28 cellular contexts compared by ENCODE assay signal in genomic region chr9:130672933-130673615, GRCh38. TPM values are rescaled to one million over a fixed set of nuclear protein-coding genes. Genes with fewer than 3 reads are reported as not detected.
DNase-seq lines count a peak whose midpoint lies in the region; ATAC-seq and TF ChIP-seq lines count a peak whose summit lies in the region.
"Had no signal": no experiment of that assay in that cellular context is flagged by ENCODE, and none has a peak within 500 bp of the region (broad histone marks: within the 10 kb centered on the region; RNA-seq: fewer than 3 reads in every experiment).

No MANE protein-coding gene starts in this region.

- H2AK5ac ChIP-seq in IMR-90 (ENCODE audit: low read depth, low read length) (no peak overlapping the region), neuronal stem cell (ENCODE audit: low read depth, low read length) (no peak overlapping the region)

- no peak for ATAC-seq in IMR-90 (ENCODE audit: low read depth)
- ATAC-seq in GM18520 (IDR thresholded peaks at IDR 0.05; ENCODE audit: unreplicated experiment), result no peak
- ATAC-seq in body of pancreas, result no peak
- ATAC-seq: Panc1 had no signal

- H3K4me1 ChIP-seq in IMR-90 (ENCODE audit: control insufficient read depth, insufficient read depth, low read length) (no peaks in the 10 kb centered on the region), neuronal stem cell (ENCODE audit: control insufficient read depth in 2 of 2, insufficient read depth in 1 of 2, low read depth in 1 of 2, low read length in 2 of 2) (no peaks in the 10 kb centered on the region), body of pancreas (no peaks in the 10 kb centered on the region)
- H3K4me1 ChIP-seq: SJSA1 had no signal

- 81% methylated on average over 6 of the region's 12 CpGs; no CpG with 5 or more reads in 1 of the 2 experiments for WGBS in IMR-90 (ENCODE audit: extremely low coverage in 2 of 2, insufficient read length in 1 of 2), 2 experiments
- WGBS in neuronal stem cell (ENCODE audit: extremely low coverage in 2 of 2, insufficient read length in 2 of 2, insufficient replicate concordance in 1 of 2), 2 donors, result no CpG with 5 or more reads among the region's 12 CpGs
- WGBS in body of pancreas, 2 donors, result 76 to 85% methylated on average over 6 to 12 of the region's 12 CpGs

- H3K4ac ChIP-seq in IMR-90 (ENCODE audit: low read depth, low read length) (no peak overlapping the region), neuronal stem cell (ENCODE audit: low read length) (no peak overlapping the region)

- H3K27ac ChIP-seq in IMR-90 (ENCODE audit: insufficient read depth, low read length) (no peak overlapping the region), coronary artery (no peak overlapping the region), neuronal stem cell (replicated peaks; ENCODE audit: low read length) (no peak overlapping the region), body of pancreas (no peak overlapping the region)
- H3K27ac ChIP-seq: HL-60, RWPE1, SJSA1 had no signal

- DNase-seq in NCI-H2171 treated with DMSO at 0.1 percent for 48 hours (lab: John Stamatoyannopoulos, UW) (peak; percentile 68), NCI-H2171 (lab: John Stamatoyannopoulos, UW) (no peak), IMR-90 (no peak), coronary artery (ENCODE audit: low spot score) (peak; percentile 54), neuronal stem cell (ENCODE audit: low spot score) (no peak), SIG-M5 treated with dmso at 0.1 percent for 504 hours (lab: John Stamatoyannopoulos, UW; ENCODE audit: unreplicated experiment) (no peak), body of pancreas (no peak)
- DNase-seq: 8988T, ACHN, Calu3, HCEC 1CT, Karpas-422, NCI-H1092 treated with DMSO at 0.1 percent for 48 hours, NCI-H1436, NCI-H187, NCI-H2081 treated with DMSO at 0.1 percent for 48 hours, NCI-H526, T-helper 1 cell had no signal

- H3K14ac ChIP-seq in IMR-90 (replicated peaks; ENCODE audit: low read depth, low read length) (no peak overlapping the region), neuronal stem cell (ENCODE audit: low read length) (no peak overlapping the region)

- H2AFZ ChIP-seq in IMR-90 (replicated peaks; ENCODE audit: low read length, poor library complexity) (peak overlapping the region; percentile 43), neuronal stem cell (ENCODE audit: low read length) (peak overlapping the region; percentile 48)

- no peak overlapping the region for H3K9ac ChIP-seq in IMR-90 (ENCODE audit: low read depth, low read length)
- H3K9ac ChIP-seq in neuronal stem cell (ENCODE audit: low read depth, low read length, poor library complexity), result no peak overlapping the region

- intact Hi-C loops in IMR-90 (cut with micrococcal nuclease) (no loop called here), body of pancreas (cut with DNase I) (no loop called here)

- H2BK120ac ChIP-seq in IMR-90 (ENCODE audit: low read depth, low read length), result no peak overlapping the region
- no peak overlapping the region for H2BK120ac ChIP-seq in neuronal stem cell (ENCODE audit: low read depth, low read length)

- H3K9me1 ChIP-seq in IMR-90 (ENCODE audit: insufficient read depth, low read length), result no peaks in the 10 kb centered on the region

- TF ChIP-seq CTCF in IMR-90 (conservative IDR thresholded peaks at IDR 0.05; ENCODE audit: low read depth, low read length) (no peak), coronary artery (IDR thresholded peaks at IDR 0.05) (no peak), body of pancreas (IDR thresholded peaks at IDR 0.05) (no peak)

- POLR2A ChIA-PET in IMR-90 (lab: Charles Lee; ENCODE audit: unreplicated experiment), result no interaction called here

- H3K36me3 ChIP-seq in IMR-90 (ENCODE audit: control insufficient read depth, insufficient read depth, low read length) (no peaks in the 10 kb centered on the region), neuronal stem cell (replicated peaks in 1 of 2; ENCODE audit: control insufficient read depth in 2 of 2, insufficient read depth in 2 of 2, low read length in 2 of 2) (no peaks in the 10 kb centered on the region), body of pancreas (replicated peaks in 1 of 2; ENCODE audit: insufficient read depth in 1 of 2, low read depth in 2 of 2) (no peaks in the 10 kb centered on the region)
- H3K36me3 ChIP-seq: BE2C, SJSA1 had no signal

- TF ChIP-seq POLR2A in IMR-90 (IDR thresholded peaks at IDR 0.05; ENCODE audit: low read depth, low read length) (no peak), body of pancreas (IDR thresholded peaks at IDR 0.05) (no peak)

- no peaks in the 10 kb centered on the region for H4K20me1 ChIP-seq in IMR-90 (ENCODE audit: insufficient read depth, low read length)

- CTCF ChIA-PET in IMR-90 (lab: Yijun Ruan, JAX), result interaction anchor here (0.8 kb wide), 1 partner anchor 9 kb away, joined by 3 read pairs; no protein-coding TSS in a partner anchor

- dilution Hi-C loops in IMR-90 (cut with HindIII; ENCODE audit: low sequenced_read_pairs, unreplicated experiment), result no loop called here

- H3K79me1 ChIP-seq in IMR-90 (ENCODE audit: low read depth in 1 of 2, low read length in 2 of 2), result no peaks in the 10 kb centered on the region
- H3K79me1 ChIP-seq in neuronal stem cell (ENCODE audit: low read depth, low read length), result no peaks in the 10 kb centered on the region

- no peak overlapping the region for H2BK15ac ChIP-seq in IMR-90 (ENCODE audit: low read depth, low read length)
- H2BK15ac ChIP-seq in neuronal stem cell (ENCODE audit: low read length), result peak overlapping the region; percentile 49

- no peak overlapping the region for H2AK9ac ChIP-seq in IMR-90 (replicated peaks; ENCODE audit: low read depth, low read length, poor library complexity)

- peaks cover 24% of the 10 kb centered on the region for H3K27me3 ChIP-seq in IMR-90 (ENCODE audit: control insufficient read depth, insufficient read depth, low read length)
- H3K27me3 ChIP-seq in neuronal stem cell (ENCODE audit: control insufficient read depth in 3 of 3, insufficient read depth in 3 of 3, low read depth in 1 of 3, low read length in 3 of 3), result peaks cover 3 to 53% (median 17%) of the 10 kb centered on the region in 3 experiments
- no peaks in the 10 kb centered on the region for H3K27me3 ChIP-seq in body of pancreas
- H3K27me3 ChIP-seq: SJSA1 had no signal

- H3K56ac ChIP-seq in IMR-90 (ENCODE audit: extremely low read depth, insufficient read depth, low read length), result no peak overlapping the region

- no peak overlapping the region for H4K8ac ChIP-seq in IMR-90 (ENCODE audit: low read depth in 2 of 2, low read length in 2 of 2)
- H4K8ac ChIP-seq in neuronal stem cell (ENCODE audit: low read depth, low read length), result no peak overlapping the region

- H3K9me3 ChIP-seq in IMR-90 (ENCODE audit: control insufficient read depth, insufficient read depth, low read length) (no peaks in the 10 kb centered on the region), neuronal stem cell (replicated peaks in 1 of 2; ENCODE audit: control insufficient read depth in 2 of 2, insufficient read depth in 1 of 2, low read depth in 1 of 2, low read length in 2 of 2) (no peaks in the 10 kb centered on the region), body of pancreas (no peaks in the 10 kb centered on the region)
- H3K9me3 ChIP-seq: BE2C, SJSA1 had no signal

- H4K91ac ChIP-seq in IMR-90 (ENCODE audit: insufficient read depth, low read depth, low read length) (no peak overlapping the region), neuronal stem cell (ENCODE audit: low read depth, low read length, poor library complexity) (no peak overlapping the region)

- H4K5ac ChIP-seq in IMR-90 (ENCODE audit: low read depth, low read length), result no peak overlapping the region

- no peak overlapping the region for H2BK12ac ChIP-seq in neuronal stem cell (ENCODE audit: low read length)

- in situ Hi-C loops in IMR-90 (cut with MboI; ENCODE audit: low sequenced_read_pairs), result loop anchor here (25.0 kb wide), 1 partner anchor 561 kb away; no protein-coding TSS in a partner anchor

- H3K23ac ChIP-seq in IMR-90 (ENCODE audit: low read depth, low read length) (no peak overlapping the region), neuronal stem cell (ENCODE audit: low read depth, low read length, poor library complexity) (no peak overlapping the region)

- H3K18ac ChIP-seq in IMR-90 (ENCODE audit: low read depth, low read length) (no peak overlapping the region), neuronal stem cell (ENCODE audit: low read length) (peak overlapping the region; percentile 76)

- H3K4me3 ChIP-seq in IMR-90 (ENCODE audit: insufficient read depth, low read depth, low read length) (no peak overlapping the region), coronary artery (no peak overlapping the region), neuronal stem cell (ENCODE audit: low read length in 2 of 2) (no peak overlapping the region), body of pancreas (no peak overlapping the region)
- H3K4me3 ChIP-seq: SJSA1 had no signal

- H2BK5ac ChIP-seq in IMR-90 (ENCODE audit: low read depth, low read length, poor library complexity, severe bottlenecking), result no peak overlapping the region
- no peak overlapping the region for H2BK5ac ChIP-seq in neuronal stem cell (ENCODE audit: low read length)

- no peak overlapping the region for H2BK20ac ChIP-seq in IMR-90 (ENCODE audit: low read depth, low read length)

- H3K4me2 ChIP-seq in IMR-90 (ENCODE audit: low read depth, low read length), result no peak overlapping the region
- peak overlapping the region; percentile 11 for H3K4me2 ChIP-seq in neuronal stem cell (ENCODE audit: insufficient read depth, low read length, poor library complexity, severe bottlenecking)

- TF ChIP-seq RAD21 in IMR-90 (IDR thresholded peaks at IDR 0.05; ENCODE audit: low read length), result no peak

- no TSS peak for BruUV-seq in IMR-90 (replicated peaks; lab: Mats Ljungman, UMichigan)

TF ChIP-seq in IMR-90, 13 proteins besides CTCF, POLR2A, EP300 and RAD21 (continues in another document):
- no peak for TF ChIP-seq SMC3 (IDR thresholded peaks at IDR 0.05; ENCODE audit: low read depth, low read length)
- no peak for TF ChIP-seq MAZ (IDR thresholded peaks at IDR 0.05; ENCODE audit: borderline replicate concordance, low read depth, low read length)
- no peak for TF ChIP-seq RCOR1 (IDR thresholded peaks at IDR 0.05; ENCODE audit: insufficient replicate concordance, low read length)
- no peak for TF ChIP-seq FOS (IDR thresholded peaks at IDR 0.05; ENCODE audit: low read depth, low read length)
- TF ChIP-seq CHD1 (IDR thresholded peaks at IDR 0.05; ENCODE audit: low read depth, low read length), result no peak

RNA-seq across cellular contexts. Expression of gene PRDM12, which starts 8.7 kb away (rescaled TPM):
- total RNA-seq in IMR-90 (2012; rRNA removed), result not detected in 2 replicates
- not detected in 2 replicates for polyA plus RNA-seq in IMR-90 (2012; rRNA removed)
- polyA plus RNA-seq in IMR-90 (2012; cell fraction: cytosol; rRNA removed), result 0.01 and 0.04 TPM in 2 replicates
- 0.02 TPM in 2 replicates for polyA plus RNA-seq in IMR-90 (2012; cell fraction: nucleus; rRNA removed; ENCODE audit: low replicate concordance)
- 0.22 TPM for polyA plus RNA-seq in neuronal stem cell (2013, experiment 1 of 2)
- polyA plus RNA-seq in neuronal stem cell (2013, experiment 2 of 2), result 0.15 TPM
- total RNA-seq in body of pancreas, result not detected
- total RNA-seq: Calu3, Daoy, G401, M059J, SJSA1 had no signal
- polyA plus RNA-seq: CD14-positive monocyte had no signal

RNA-seq across cellular contexts. Expression of gene EXOSC2, which starts 20.5 kb away (rescaled TPM):
- 47.5 and 48.6 TPM in 2 replicates for total RNA-seq in IMR-90 (2012; rRNA removed)
- 24.7 and 27.0 TPM in 2 replicates for polyA plus RNA-seq in IMR-90 (2012; rRNA removed)
- polyA plus RNA-seq in IMR-90 (2012; cell fraction: cytosol; rRNA removed), result 8.7 and 18.7 TPM in 2 replicates
- 19.3 and 46.1 TPM in 2 replicates for polyA plus RNA-seq in IMR-90 (2012; cell fraction: nucleus; rRNA removed; ENCODE audit: low replicate concordance)
- 29.7 TPM for polyA plus RNA-seq in neuronal stem cell (2013, experiment 1 of 2)
- polyA plus RNA-seq in neuronal stem cell (2013, experiment 2 of 2), result 28.8 TPM
- 10 to 100 TPM; 12.2 to 17.1 TPM for total RNA-seq in body of pancreas

Comparison
In these comparisons a context has a peak if more than half of its experiments do, and no peak if none do; other contexts are left out.
1. DNase-seq: peak in NCI-H2171 treated with DMSO at 0.1 percent for 48 hours (single experiment) and coronary artery (single experiment); none in NCI-H2171 (single experiment), IMR-90 (single experiment), neuronal stem cell (single experiment), SIG-M5 treated with dmso at 0.1 percent for 504 hours (single experiment) and body of pancreas (0 of 4).